9 cellular contexts compared by ENCODE assay signal in the genomic region with DNA sequence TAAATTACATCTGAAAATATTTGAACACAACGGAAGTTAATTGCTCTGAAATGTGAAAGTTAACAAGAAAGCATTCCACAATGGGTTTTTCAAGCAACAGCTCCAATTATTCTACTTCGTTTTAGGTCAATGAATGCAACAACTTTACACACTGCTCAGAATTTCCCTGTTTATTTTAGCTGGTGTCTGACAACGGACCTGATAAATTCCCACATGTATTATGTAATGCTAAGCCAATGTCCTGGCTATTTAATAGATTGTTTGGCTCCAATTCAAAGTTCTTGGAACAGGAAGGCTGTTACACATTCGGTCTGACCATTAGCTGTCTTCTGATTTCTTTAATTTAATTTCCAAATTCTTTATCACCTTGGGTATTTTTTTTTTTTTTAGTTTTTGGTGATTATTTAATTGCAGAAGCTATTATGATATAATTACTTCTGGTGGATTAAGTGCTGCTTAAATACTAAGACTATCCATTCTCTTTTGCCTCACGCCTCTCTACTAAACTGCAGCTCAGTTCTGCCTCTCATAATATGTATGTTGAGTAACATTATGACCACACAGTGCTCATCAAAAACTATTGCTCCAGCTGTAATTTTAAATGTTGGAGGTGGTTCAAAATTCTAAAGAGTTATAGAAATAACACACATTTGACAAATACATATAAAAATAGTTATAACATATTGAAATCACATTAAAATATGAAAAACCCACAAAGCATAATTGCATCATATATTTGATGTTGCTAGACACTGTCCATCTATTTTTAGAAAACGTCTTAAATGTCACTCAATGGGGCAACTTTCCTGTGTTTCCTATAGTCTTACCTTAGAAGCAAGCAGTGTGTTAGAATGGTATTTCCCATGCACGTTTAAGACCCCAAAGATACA. TPM values are rescaled to one million over a fixed set of nuclear protein-coding genes. Genes with fewer than 3 reads are reported as not detected.
DNase-seq lines count a peak whose midpoint lies in the region; TF ChIP-seq lines count a peak whose summit lies in the region.
"Had no signal": no experiment of that assay in that cellular context is flagged by ENCODE, and none has a peak within 500 bp of the region (broad histone marks: within the 10 kb centered on the region; RNA-seq: fewer than 3 reads in every experiment).

No MANE protein-coding gene starts in this region.

- peak; percentile 36 for DNase-seq in H4 (ENCODE audit: low spot score)
- peak; percentile 48 for DNase-seq in SK-MEL-5 (ENCODE audit: low read depth, low spot score)
- peak; percentile 94 for DNase-seq in glomerular endothelial cell (ENCODE audit: extremely low read depth, low read depth, low spot score)
- no peak for DNase-seq in T1000 (lab: John Stamatoyannopoulos, UW)
- no peak for DNase-seq in GDM1 (lab: John Stamatoyannopoulos, UW)
- DNase-seq in NCI-H2227 (lab: John Stamatoyannopoulos, UW; ENCODE audit: unreplicated experiment): no peak
- DNase-seq in BE2C: no peak
- DNase-seq: stimulated activated naive CD4-positive, alpha-beta T cell had no signal

- in situ Hi-C loops in SK-MEL-5 (cut with HindIII; ENCODE audit: low pct_unique_long_range_greater_than_20kb, low sequenced_read_pairs): no loop called here

- TF ChIP-seq CTCF in BE2C (IDR thresholded peaks at IDR 0.05; ENCODE audit: low read depth, low read length): no peak

- H3K9ac ChIP-seq in skeletal muscle satellite cell (ENCODE audit: low read depth, low read length): no peak overlapping the region

- H3K36me3 ChIP-seq in skeletal muscle satellite cell (ENCODE audit: insufficient read depth, low read length) (no peaks in the 10 kb centered on the region), BE2C (no peaks in the 10 kb centered on the region)

- H3K4me3 ChIP-seq in skeletal muscle satellite cell (ENCODE audit: low read length) (no peak overlapping the region), BE2C (ENCODE audit: low read depth, low read length) (no peak overlapping the region)

- peaks cover 18% of the 10 kb centered on the region for H3K4me1 ChIP-seq in skeletal muscle satellite cell (ENCODE audit: control insufficient read depth, insufficient read depth, low read length)
- no peaks in the 10 kb centered on the region for H3K4me1 ChIP-seq in BE2C

- H3K27me3 ChIP-seq in skeletal muscle satellite cell (ENCODE audit: control insufficient read depth, insufficient read depth, low read length) (no peaks in the 10 kb centered on the region), BE2C (no peaks in the 10 kb centered on the region)

- H3K4me2 ChIP-seq in skeletal muscle satellite cell (ENCODE audit: low read length): peak overlapping the region; percentile 55

- no peaks in the 10 kb centered on the region for H3K9me3 ChIP-seq in skeletal muscle satellite cell (replicated peaks; ENCODE audit: low read length)
- no peaks in the 10 kb centered on the region for H3K9me3 ChIP-seq in BE2C

RNA-seq across cellular contexts. Expression of gene MEF2C, which starts 57.8 kb away (rescaled TPM):
- total RNA-seq in H4 (2014; rRNA removed; shearing (Covaris generic)): 7.5 and 8.3 TPM in 2 replicates
- 34.2 and 35.1 TPM in 2 replicates for total RNA-seq in SK-MEL-5 (2014; rRNA removed; shearing (Covaris generic))
- polyA plus RNA-seq in SK-MEL-5 (2015; cell fraction: cytosol; rRNA removed): 18.1 and 18.3 TPM in 2 replicates
- polyA plus RNA-seq in SK-MEL-5 (2015; cell fraction: nucleus; rRNA removed): 12.2 and 16.3 TPM in 2 replicates
- total RNA-seq in glomerular endothelial cell: 36.9 and 40.0 TPM in 2 replicates
- total RNA-seq in skeletal muscle satellite cell (2012; rRNA removed): 2.3 and 23.2 TPM in 2 replicates
- polyA plus RNA-seq in BE2C (2012; ENCODE audit: insufficient read depth, insufficient read length, low read depth): not detected

Comparison
In these comparisons a context has a peak if more than half of its experiments do, and no peak if none do; other contexts are left out.
1. DNase-seq: peak in H4 (single experiment), SK-MEL-5 (single experiment) and glomerular endothelial cell (single experiment); none in T1000 (single experiment), GDM1 (single experiment), NCI-H2227 (single experiment) and BE2C (single experiment).